ENCODE assay signal across 20 cellular contexts in the genomic region with DNA sequence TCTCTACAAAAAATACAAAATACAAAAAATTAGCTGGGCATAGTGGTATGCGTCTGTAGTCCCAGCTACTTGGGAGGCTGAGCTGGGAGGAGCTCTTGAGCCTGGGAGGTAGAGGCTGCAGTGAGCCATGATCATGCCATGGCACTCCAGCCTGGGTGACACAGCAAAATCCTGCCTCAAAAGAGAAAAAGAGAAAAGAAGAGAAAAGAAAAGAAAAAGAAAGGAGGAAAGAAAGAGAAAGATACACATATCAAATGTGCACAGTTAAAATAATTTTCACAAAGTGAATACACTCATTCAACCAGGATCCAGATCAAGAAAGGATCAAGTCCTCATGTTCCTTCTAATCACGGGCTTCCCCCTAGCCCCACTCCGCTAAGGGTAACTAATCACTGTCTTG. TPM values are rescaled to one million over a fixed set of nuclear protein-coding genes. Genes with fewer than 3 reads are reported as not detected.
DNase-seq lines count a peak whose midpoint lies in the region; ATAC-seq lines count a peak whose summit lies in the region.
"Had no signal": no experiment of that assay in that cellular context is flagged by ENCODE, and none has a peak within 500 bp of the region (broad histone marks: within the 10 kb centered on the region; RNA-seq: fewer than 3 reads in every experiment).

No MANE protein-coding gene starts in this region.

- no peak overlapping the region for H3K4me3 ChIP-seq in Karpas-422 (ENCODE audit: low read length)
- H3K4me3 ChIP-seq: BLaER1, GM23248 had no signal

- peaks cover under 1% of the 10 kb centered on the region; the same call in 1 of the 2 replicates for H3K4me1 ChIP-seq in Karpas-422 (ENCODE audit: low read length)
- H3K4me1 ChIP-seq: Caco-2 had no signal

- CTCF ChIA-PET in activated CD8-positive, alpha-beta memory T cell treated with anti-CD3 and anti-CD28 coated beads, Interleukin-2, amount 10 ng/mL, durations not matched to agents 7 days and 5 days (lab: Charles Lee): no interaction called here

- no peaks in the 10 kb centered on the region for H3K27me3 Mint-ChIP-seq in T-helper 1 cell treated with Interleukin-12 subunit alpha and Interleukin-12 subunit beta and Interleukin-4 antibody, amounts not matched to agents 30 μg/mL and 1 μg/mL, for 36 hours (ENCODE audit: low read depth)
- no peaks in the 10 kb centered on the region for H3K27me3 Mint-ChIP-seq in activated CD8-positive, alpha-beta memory T cell treated with anti-CD3 and anti-CD28 coated beads, Interleukin-2, amount 10 ng/mL, durations not matched to agents 7 days and 5 days
- H3K27me3 Mint-ChIP-seq: B cell; CD4-positive, CD25-positive, alpha-beta regulatory T cell had no signal

- H3K36me3 ChIP-seq in Karpas-422 (ENCODE audit: insufficient read depth, low read length): no peaks in the 10 kb centered on the region; the same call in 1 of the 2 replicates

- peaks cover 2% of the 10 kb centered on the region for H3K36me3 Mint-ChIP-seq in T-helper 1 cell treated with Interleukin-12 subunit alpha and Interleukin-12 subunit beta and Interleukin-4 antibody, amounts not matched to agents 30 μg/mL and 1 μg/mL, for 36 hours (ENCODE audit: low read depth)
- H3K36me3 Mint-ChIP-seq in activated CD8-positive, alpha-beta memory T cell treated with anti-CD3 and anti-CD28 coated beads, Interleukin-2, amount 10 ng/mL, durations not matched to agents 7 days and 5 days: peaks cover 9% of the 10 kb centered on the region

- ATAC-seq in activated CD8-positive, alpha-beta memory T cell treated with anti-CD3 and anti-CD28 coated beads, Interleukin-2, amount 10 ng/mL, durations not matched to agents 7 days and 5 days: no peak
- ATAC-seq in GM18867 (IDR thresholded peaks at IDR 0.05; ENCODE audit: unreplicated experiment): no peak
- ATAC-seq: CD8-positive, alpha-beta T cell; HCT116 had no signal

- no peaks in the 10 kb centered on the region for H3K9me3 Mint-ChIP-seq in T-helper 1 cell treated with Interleukin-12 subunit alpha and Interleukin-12 subunit beta and Interleukin-4 antibody, amounts not matched to agents 30 μg/mL and 1 μg/mL, for 36 hours
- H3K9me3 Mint-ChIP-seq in activated CD8-positive, alpha-beta memory T cell treated with anti-CD3 and anti-CD28 coated beads, Interleukin-2, amount 10 ng/mL, durations not matched to agents 7 days and 5 days (ENCODE audit: low read depth): no peaks in the 10 kb centered on the region
- H3K9me3 Mint-ChIP-seq: CD4-positive, CD25-positive, alpha-beta regulatory T cell; CD8-positive, alpha-beta T cell; H9; HFFc6 had no signal

- H3K27me3 ChIP-seq in Karpas-422 (ENCODE audit: low read length): no peaks in the 10 kb centered on the region
- H3K27me3 ChIP-seq: BLaER1 had no signal

- H3K9ac ChIP-seq in Karpas-422 (ENCODE audit: low read length): no peak overlapping the region
- H3K9ac ChIP-seq: BLaER1, GM23248 had no signal

- H2AFZ ChIP-seq in Karpas-422 (ENCODE audit: low read length): no peak overlapping the region
- H2AFZ ChIP-seq: GM23248 had no signal

- no peaks in the 10 kb centered on the region for H4K20me1 ChIP-seq in Karpas-422 (ENCODE audit: insufficient read depth, low read depth, low read length)
- H4K20me1 ChIP-seq: BLaER1 had no signal

- H3K4me2 ChIP-seq in Karpas-422 (ENCODE audit: low read depth, low read length, poor library complexity, severe bottlenecking): no peak overlapping the region
- H3K4me2 ChIP-seq: BLaER1 had no signal

- no peak overlapping the region for H3K4me3 Mint-ChIP-seq in T-helper 1 cell treated with Interleukin-12 subunit alpha and Interleukin-12 subunit beta and Interleukin-4 antibody, amounts not matched to agents 30 μg/mL and 1 μg/mL, for 36 hours
- no peak overlapping the region for H3K4me3 Mint-ChIP-seq in activated CD8-positive, alpha-beta memory T cell treated with anti-CD3 and anti-CD28 coated beads, Interleukin-2, amount 10 ng/mL, durations not matched to agents 7 days and 5 days
- H3K4me3 Mint-ChIP-seq: B cell; CD4-positive, CD25-positive, alpha-beta regulatory T cell; CD8-positive, alpha-beta T cell; H9; HFFc6 had no signal

- H3K9me2 ChIP-seq in Karpas-422 (replicated peaks; ENCODE audit: insufficient read depth, low read length): no peaks in the 10 kb centered on the region

- no peaks in the 10 kb centered on the region for H3K9me3 ChIP-seq in Karpas-422 (ENCODE audit: low read length)
- H3K9me3 ChIP-seq: BLaER1, Caco-2 had no signal

- DNase-seq in T-helper 1 cell: no peak
- no peak for DNase-seq in activated CD8-positive, alpha-beta memory T cell treated with anti-CD3 and anti-CD28 coated beads, Interleukin-2, amount 10 ng/mL, durations not matched to agents 7 days and 5 days
- no peak for DNase-seq in activated CD8-positive, alpha-beta memory T cell treated with anti-CD3 and anti-CD28 coated beads for 24 hours
- peak; percentile 24 for DNase-seq in Karpas-422
- DNase-seq in NCI-H82 (lab: John Stamatoyannopoulos, UW): no peak
- DNase-seq: Caco-2; CD4-positive, CD25-positive, alpha-beta regulatory T cell; CD8-positive, alpha-beta T cell; DMS153; DND-41; GM23248; H9; HFFc6 had no signal

- peak overlapping the region; percentile 63 for H3K27ac Mint-ChIP-seq in T-helper 1 cell treated with Interleukin-12 subunit alpha and Interleukin-12 subunit beta and Interleukin-4 antibody, amounts not matched to agents 30 μg/mL and 1 μg/mL, for 36 hours
- H3K27ac Mint-ChIP-seq in activated CD8-positive, alpha-beta memory T cell treated with anti-CD3 and anti-CD28 coated beads, Interleukin-2, amount 10 ng/mL, durations not matched to agents 7 days and 5 days: peak overlapping the region; percentile 59
- H3K27ac Mint-ChIP-seq: B cell; CD4-positive, CD25-positive, alpha-beta regulatory T cell; CD8-positive, alpha-beta T cell; H9; HFFc6 had no signal

- peaks cover 5% of the 10 kb centered on the region for H3K4me1 Mint-ChIP-seq in T-helper 1 cell treated with Interleukin-12 subunit alpha and Interleukin-12 subunit beta and Interleukin-4 antibody, amounts not matched to agents 30 μg/mL and 1 μg/mL, for 36 hours (ENCODE audit: low read depth)
- H3K4me1 Mint-ChIP-seq in activated CD8-positive, alpha-beta memory T cell treated with anti-CD3 and anti-CD28 coated beads, Interleukin-2, amount 10 ng/mL, durations not matched to agents 7 days and 5 days: peaks cover 7% of the 10 kb centered on the region
- H3K4me1 Mint-ChIP-seq: B cell, H9 had no signal

- H3K27ac ChIP-seq in Karpas-422 (ENCODE audit: low read length): no peak overlapping the region
- H3K27ac ChIP-seq: 22Rv1, BLaER1, C4-2B, GM23248 had no signal

- no peaks in the 10 kb centered on the region for H3K79me2 ChIP-seq in Karpas-422 (ENCODE audit: low read length)

RNA-seq across cellular contexts. Expression of gene C15orf61, which starts 5.8 kb away (rescaled TPM):
- total RNA-seq in activated CD8-positive, alpha-beta memory T cell treated with anti-CD3 and anti-CD28 coated beads, Interleukin-2, amount 10 ng/mL, durations not matched to agents 7 days and 5 days: 1 to 10 TPM; 3.5 to 3.8 TPM
- 13.3 and 19.7 TPM in 2 replicates for total RNA-seq in Karpas-422 (2014; rRNA removed; shearing (Covaris generic); ENCODE audit: low replicate concordance)

RNA-seq across cellular contexts. Expression of gene MAP2K5, which starts 27.4 kb away (rescaled TPM):
- total RNA-seq in activated CD8-positive, alpha-beta memory T cell treated with anti-CD3 and anti-CD28 coated beads, Interleukin-2, amount 10 ng/mL, durations not matched to agents 7 days and 5 days: 10 to 100 TPM; 15.7 to 23.5 TPM
- total RNA-seq in Karpas-422 (2014; rRNA removed; shearing (Covaris generic); ENCODE audit: low replicate concordance): 32.0 and 32.1 TPM in 2 replicates
